Comparison of ENCODE assay signal across 9 cellular contexts in genomic region chr6:43714311-43715055, GRCh38. TPM values are rescaled to one million over a fixed set of nuclear protein-coding genes. Genes with fewer than 3 reads are reported as not detected.
A peak's percentile ranks its signal among the peaks of the same experiment; 100 is the strongest.
DNase-seq lines count a peak whose midpoint lies in the region; ATAC-seq and TF ChIP-seq lines count a peak whose summit lies in the region.
"Had no signal": no experiment of that assay in that cellular context is flagged by ENCODE, and none has a peak within 500 bp of the region (broad histone marks: within the 10 kb centered on the region; RNA-seq: fewer than 3 reads in every experiment).

No MANE protein-coding gene starts in this region.

- ATAC-seq in GM19324 (IDR thresholded peaks at IDR 0.05; ENCODE audit: low FRiP score, unreplicated experiment) (peak; percentile 34), HG02938 (IDR thresholded peaks at IDR 0.05; ENCODE audit: unreplicated experiment) (peak; percentile 5), SK-N-SH treated with all-trans-retinoic acid at 6 μM for 48 hours (no peak)
- no peak for ATAC-seq in activated CD8-positive, alpha-beta T cell treated with anti-CD3 and anti-CD28 coated beads for 36 hours
- ATAC-seq: HCT116 had no signal

- no peaks in the 10 kb centered on the region for H3K9me3 Mint-ChIP-seq in osteocyte (ENCODE audit: unreplicated experiment)
- no peaks in the 10 kb centered on the region for H3K9me3 Mint-ChIP-seq in activated CD8-positive, alpha-beta T cell treated with anti-CD3 and anti-CD28 coated beads for 36 hours

- peak overlapping the region; percentile 84 for H3K27ac Mint-ChIP-seq in osteocyte (ENCODE audit: unreplicated experiment)
- H3K27ac Mint-ChIP-seq in activated CD8-positive, alpha-beta T cell treated with anti-CD3 and anti-CD28 coated beads for 36 hours = no peak overlapping the region

- no peaks in the 10 kb centered on the region for H3K27me3 Mint-ChIP-seq in osteocyte (ENCODE audit: unreplicated experiment)
- H3K27me3 Mint-ChIP-seq in activated CD8-positive, alpha-beta T cell treated with anti-CD3 and anti-CD28 coated beads for 36 hours = peaks cover 9% of the 10 kb centered on the region

- H3K4me3 Mint-ChIP-seq in osteocyte (ENCODE audit: unreplicated experiment) = no peak overlapping the region
- H3K4me3 Mint-ChIP-seq in activated CD8-positive, alpha-beta T cell treated with anti-CD3 and anti-CD28 coated beads for 36 hours = no peak overlapping the region

- TF ChIP-seq CTCF in osteocyte (IDR thresholded peaks at IDR 0.05) = no peak
- TF ChIP-seq CTCF in activated CD8-positive, alpha-beta T cell treated with anti-CD3 and anti-CD28 coated beads for 36 hours (IDR thresholded peaks at IDR 0.05) = no peak

- peaks cover 74% of the 10 kb centered on the region for H3K4me1 Mint-ChIP-seq in osteocyte (ENCODE audit: unreplicated experiment)
- peaks cover 5% of the 10 kb centered on the region for H3K4me1 Mint-ChIP-seq in activated CD8-positive, alpha-beta T cell treated with anti-CD3 and anti-CD28 coated beads for 36 hours (ENCODE audit: low read depth)

- DNase-seq in osteocyte (ENCODE audit: extremely low spot score, unreplicated experiment) (peak; percentile 91), caudate nucleus (lab: John Stamatoyannopoulos, UW) (no peak), NCI-H146 treated with DMSO at 0.1 percent for 48 hours (lab: John Stamatoyannopoulos, UW; ENCODE audit: unreplicated experiment) (no peak)
- no peak for DNase-seq in activated CD8-positive, alpha-beta T cell treated with anti-CD3 and anti-CD28 coated beads for 36 hours
- DNase-seq in activated CD8-positive, alpha-beta memory T cell treated with anti-CD3 and anti-CD28 coated beads for 24 hours = no peak

- CTCF ChIA-PET in activated CD8-positive, alpha-beta T cell treated with anti-CD3 and anti-CD28 coated beads for 36 hours (lab: Charles Lee) = interaction anchor here (0.6 to 1.5 kb wide), 4 partner anchors 10 to 361 kb away, joined by 3 to 9 read pairs (median 4); no protein-coding TSS in a partner anchor

- intact Hi-C loops in activated CD8-positive, alpha-beta T cell treated with anti-CD3 and anti-CD28 coated beads for 36 hours (cut with micrococcal nuclease) = no loop called here

- POLR2A ChIA-PET in activated CD8-positive, alpha-beta T cell treated with anti-CD3 and anti-CD28 coated beads for 36 hours (lab: Charles Lee) = interaction anchor here (0.8 to 1.5 kb wide), 2 partner anchors 10 to 26 kb away, joined by 3 to 6 read pairs; partner anchors contain the start of gene MRPS18A

- no peaks in the 10 kb centered on the region for H3K36me3 Mint-ChIP-seq in osteocyte (ENCODE audit: unreplicated experiment)
- H3K36me3 Mint-ChIP-seq in activated CD8-positive, alpha-beta T cell treated with anti-CD3 and anti-CD28 coated beads for 36 hours (ENCODE audit: low read depth) = no peaks in the 10 kb centered on the region

- H3K27ac ChIP-seq in caudate nucleus (ENCODE audit: low read depth, low read length) = no peak overlapping the region

TF ChIP-seq in SK-N-SH treated with all-trans-retinoic acid at 6 μM for 48 hours, 23 proteins besides CTCF, POLR2A, EP300 and RAD21:
- TF ChIP-seq PPARA (CRISPR knock-in tag; IDR thresholded peaks at IDR 0.05; ENCODE audit: borderline replicate concordance) (no peak), CREB5 (CRISPR knock-in tag; IDR thresholded peaks at IDR 0.05; ENCODE audit: low read depth) (no peak), PATZ1 (CRISPR knock-in tag; IDR thresholded peaks at IDR 0.05; ENCODE audit: borderline replicate concordance) (no peak), TCF4 (CRISPR knock-in tag; IDR thresholded peaks at IDR 0.05; ENCODE audit: borderline replicate concordance) (0 out of 2 replicates have a peak, but pooled peaks have one; percentile 20), BACH2 (CRISPR knock-in tag; IDR thresholded peaks at IDR 0.05; ENCODE audit: borderline replicate concordance) (no peak), ZNF70 (CRISPR knock-in tag; IDR thresholded peaks at IDR 0.05) (no peak)

RNA-seq across cellular contexts. Expression of gene MRPS18A, which starts 26.9 kb away (rescaled TPM):
- 35.3 and 37.3 TPM in 2 replicates for total RNA-seq in osteocyte
- 10 to 100 TPM; 45.4 to 52.9 TPM for total RNA-seq in activated CD8-positive, alpha-beta T cell treated with anti-CD3 and anti-CD28 coated beads for 36 hours

RNA-seq across cellular contexts. Expression of gene VEGFA, which starts 55.5 kb away (rescaled TPM):
- 59.5 and 69.7 TPM in 2 replicates for total RNA-seq in osteocyte
- total RNA-seq in activated CD8-positive, alpha-beta T cell treated with anti-CD3 and anti-CD28 coated beads for 36 hours = 100 to 1,000 TPM in 1 of 2 experiments, 10 to 100 TPM in 1; 93.7 to 104 TPM

Comparison
In these comparisons a context has a peak if more than half of its experiments do, and no peak if none do; other contexts are left out.
1. ATAC-seq: peak in GM19324 (single experiment) and HG02938 (single experiment); none in SK-N-SH treated with all-trans-retinoic acid at 6 μM for 48 hours (single experiment) and activated CD8-positive, alpha-beta T cell treated with anti-CD3 and anti-CD28 coated beads for 36 hours (single experiment).